10 cellular contexts compared by ENCODE assay signal in the genomic region with DNA sequence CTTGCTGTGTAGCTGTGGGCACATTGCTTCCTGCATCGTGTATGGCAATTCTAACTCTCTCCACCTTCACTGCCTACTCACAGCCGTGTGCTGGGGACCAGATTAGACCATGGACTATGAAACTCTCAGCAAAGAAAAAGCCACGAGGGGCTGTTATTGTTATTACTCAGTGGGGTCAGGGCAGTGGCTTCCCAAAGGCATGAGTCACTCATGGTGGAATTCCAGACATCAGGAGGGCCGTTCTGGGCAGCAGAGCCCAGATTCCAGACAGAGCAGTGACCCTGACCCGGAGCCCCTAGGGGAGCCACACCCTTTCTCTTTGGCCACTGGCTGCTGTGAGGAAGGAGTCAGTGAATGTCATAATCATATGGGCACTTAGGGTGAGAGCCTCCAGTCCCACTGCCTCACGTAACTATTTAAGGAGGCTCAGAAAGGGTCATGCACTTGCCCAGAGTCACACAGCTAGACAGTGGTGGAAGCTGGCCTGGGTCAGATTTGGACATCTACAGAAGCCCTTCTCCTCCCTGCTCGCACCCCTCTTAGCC. TPM values are rescaled to one million over a fixed set of nuclear protein-coding genes. Genes with fewer than 3 reads are reported as not detected.
DNase-seq lines count a peak whose midpoint lies in the region; ATAC-seq, FAIRE-seq and TF ChIP-seq lines count a peak whose summit lies in the region.
"Had no signal": no experiment of that assay in that cellular context is flagged by ENCODE, and none has a peak within 500 bp of the region (broad histone marks: within the 10 kb centered on the region; RNA-seq: fewer than 3 reads in every experiment).

No MANE protein-coding gene starts in this region.

- TF ChIP-seq EP300 in HepG2 (IDR thresholded peaks at IDR 0.05; ENCODE audit: low read depth in 2 of 2, low read length in 2 of 2) = peak; percentile 49 to 73; a peak in 3 of 4 replicates
- peak; percentile 59; the same call in 1 of the 2 replicates for TF ChIP-seq EP300 in HepG2 (CRISPR knock-in tag; IDR thresholded peaks at IDR 0.05; ENCODE audit: borderline replicate concordance)

- FAIRE-seq in HepG2 (lab: Jason Lieb, UNC) = peak; percentile 66

- DNase-seq in LoVo (ENCODE audit: low spot score) (peak; percentile 83), dermis blood vessel endothelial cell (peak; percentile 96), HepG2 (ENCODE audit: low spot score) (peak; percentile 97), uterus (peak; percentile 77 to 84), type B pancreatic cell (ENCODE audit: extremely low spot score, unreplicated experiment) (no peak), NOMO-1 treated with DMSO at 0.1 percent for 48 hours (lab: John Stamatoyannopoulos, UW; ENCODE audit: unreplicated experiment) (no peak)
- DNase-seq: activated T-cell treated with anti-CD3 and anti-CD28 coated beads for 4 hours, naive B cell, NCI-H1105 treated with DMSO at 0.1 percent for 48 hours had no signal

- POLR2A ChIA-PET in HepG2 (lab: Yijun Ruan, JAX) = no interaction called here

- H3K36me3 ChIP-seq in HepG2 (replicated peaks in 1 of 2; ENCODE audit: control insufficient read depth in 1 of 2, insufficient read depth in 2 of 2, low read length in 2 of 2) (no peaks in the 10 kb centered on the region), uterus (no peaks in the 10 kb centered on the region)

- intact Hi-C loops in HepG2 (cut with micrococcal nuclease; ENCODE audit: unreplicated experiment) = no loop called here
- intact Hi-C loops in uterus (cut with DNase I; ENCODE audit: low total_unique reads) = no loop called here

- BruUV-seq in HepG2 (replicated peaks; lab: Mats Ljungman, UMichigan) = no TSS peak

- peak; percentile 8; the same call in 1 of the 2 replicates for TF ChIP-seq RAD21 in HepG2 (CRISPR knock-in tag; IDR thresholded peaks at IDR 0.05)

- H3K27me3 Mint-ChIP-seq in type B pancreatic cell = no peaks in the 10 kb centered on the region
- H3K27me3 Mint-ChIP-seq: naive B cell had no signal

- H3K27ac Mint-ChIP-seq in type B pancreatic cell = no peak overlapping the region
- H3K27ac Mint-ChIP-seq: naive B cell had no signal

- no peak overlapping the region for H2AFZ ChIP-seq in HepG2 (ENCODE audit: low read length)

- H3K27ac ChIP-seq in HepG2 (ENCODE audit: extremely low read length, insufficient read depth, low read length) = no peak overlapping the region
- peak overlapping the region; percentile 65 to 81 for H3K27ac ChIP-seq in uterus

- no peaks in the 10 kb centered on the region for H4K20me1 ChIP-seq in HepG2 (ENCODE audit: insufficient read depth, low read length)

- TF ChIP-seq POLR2A in HepG2 (IDR thresholded peaks at IDR 0.05; ENCODE audit: insufficient read depth in 1 of 2, low read depth in 2 of 2, low read length in 2 of 2) = no peak
- peak in 1 of 2 donors; percentile 5 for TF ChIP-seq POLR2A in uterus (IDR thresholded peaks at IDR 0.05)

- peaks cover 4% of the 10 kb centered on the region for H3K9me3 Mint-ChIP-seq in type B pancreatic cell

- TF ChIP-seq CTCF in HepG2 (CRISPR knock-in tag; IDR thresholded peaks at IDR 0.05) (no peak), uterus (IDR thresholded peaks at IDR 0.05) (no peak), type B pancreatic cell (conservative IDR thresholded peaks at IDR 0.05) (no peak)

- WGBS in HepG2 (ENCODE audit: low lambda C conversion rate) = 7% methylated on average over 7 of the region's 7 CpGs

- ATAC-seq in HepG2 (peak; percentile 95), GM18868 (IDR thresholded peaks at IDR 0.05; ENCODE audit: unreplicated experiment) (no peak)

- H3K4me3 ChIP-seq in HepG2 (replicated peaks in 1 of 3; ENCODE audit: insufficient read depth in 1 of 3, low read depth in 2 of 3, low read length in 3 of 3) (no peak overlapping the region), uterus (no peak overlapping the region)

- H3K27me3 ChIP-seq in HepG2 (ENCODE audit: control insufficient read depth in 1 of 2, insufficient read depth in 2 of 2, low read length in 2 of 2) = no peaks in the 10 kb centered on the region
- H3K27me3 ChIP-seq in uterus = no peaks in the 10 kb centered on the region

- H3K4me1 Mint-ChIP-seq in type B pancreatic cell (ENCODE audit: unreplicated experiment) = no peaks in the 10 kb centered on the region
- H3K4me1 Mint-ChIP-seq: naive B cell had no signal

- peaks cover 18% of the 10 kb centered on the region for H3K4me1 ChIP-seq in HepG2 (ENCODE audit: insufficient read depth, low read length)
- H3K4me1 ChIP-seq in uterus = peaks cover 0 to 8% of the 10 kb centered on the region in 2 donors

- H3K79me2 ChIP-seq in HepG2 (ENCODE audit: insufficient read depth, low read length) = no peaks in the 10 kb centered on the region

- CTCF ChIA-PET in HepG2 (lab: Yijun Ruan, JAX; ENCODE audit: low intra/inter-chr PET ratio, low total read pairs) = no interaction called here

- in situ Hi-C loops in HepG2 (cut with HindIII; ENCODE audit: extremely low pct_ligation_motif_present, low pct_unique_long_range_greater_than_20kb) = no loop called here

- no peaks in the 10 kb centered on the region for H3K36me3 Mint-ChIP-seq in type B pancreatic cell
- H3K36me3 Mint-ChIP-seq: naive B cell had no signal

- H3K9me3 ChIP-seq in HepG2 (ENCODE audit: low read length) = no peaks in the 10 kb centered on the region
- H3K9me3 ChIP-seq in uterus = no peaks in the 10 kb centered on the region

- peak overlapping the region; percentile 26 for H3K4me2 ChIP-seq in HepG2 (ENCODE audit: low read depth, low read length)

- no peak overlapping the region for H3K4me3 Mint-ChIP-seq in type B pancreatic cell
- H3K4me3 Mint-ChIP-seq: naive B cell had no signal

- no peak overlapping the region for H3K9ac ChIP-seq in HepG2 (ENCODE audit: insufficient read depth, low read depth, low read length)

RNA-seq across cellular contexts. Expression of a gene that starts 22.2 kb away (rescaled TPM):
- total RNA-seq in dermis blood vessel endothelial cell (not detected in 2 replicates), HepG2 (2016; rRNA removed; fragmentation: Illumina TruSeq; extraction: Trizol) (not detected in 2 replicates), uterus (10 to 100 TPM in 3 of 4 donors, not detected in 1; 19.4 to 47.9 (median 29.7) TPM), type B pancreatic cell (ENCODE audit: low replicate concordance) (not detected in 2 replicates)
- total RNA-seq in HepG2 (2016; cell fraction: cytosol; rRNA removed; fragmentation: Illumina TruSeq; extraction: Trizol; ENCODE audit: low read depth) = not detected in 2 replicates
- total RNA-seq in HepG2 (2016; cell fraction: insoluble cytoplasmic fraction; rRNA removed; fragmentation: Illumina TruSeq; extraction: Trizol) = not detected in 2 replicates
- not detected in 2 replicates for total RNA-seq in HepG2 (2016; cell fraction: membrane; rRNA removed; fragmentation: Illumina TruSeq; extraction: Trizol)
- not detected in 2 replicates for total RNA-seq in HepG2 (2016; cell fraction: nucleus; rRNA removed; fragmentation: Illumina TruSeq; extraction: Trizol)
- polyA plus RNA-seq in HepG2 (2011; rRNA removed) = 0.12 and 0.17 TPM in 2 replicates
- polyA plus RNA-seq in HepG2 (2011; cell fraction: cytosol; rRNA removed) = 0.12 and 0.31 TPM in 2 replicates
- 0.12 and 0.23 TPM in 2 replicates for polyA plus RNA-seq in HepG2 (2011; cell fraction: nucleus; rRNA removed)
- not detected in 2 replicates for polyA plus RNA-seq in HepG2 (2012)
- polyA plus RNA-seq in HepG2 (2016; cell fraction: cytosol; fragmentation: Illumina TruSeq; extraction: Trizol; ENCODE audit: low read depth) = not detected in 2 replicates
- not detected in 2 replicates for polyA plus RNA-seq in HepG2 (2016; cell fraction: insoluble cytoplasmic fraction; fragmentation: Illumina TruSeq; extraction: Trizol; ENCODE audit: low read depth)
- polyA plus RNA-seq in HepG2 (2016; cell fraction: membrane; fragmentation: Illumina TruSeq; extraction: Trizol; ENCODE audit: low read depth) = not detected in 2 replicates
- polyA plus RNA-seq in HepG2 (2016; cell fraction: nucleus; fragmentation: Illumina TruSeq; extraction: Trizol; ENCODE audit: insufficient read depth, low read depth) = not detected in 2 replicates
- polyA minus RNA-seq in HepG2 (2011; rRNA and poly(A)+ RNA removed; ENCODE audit: low replicate concordance) = 0.08 and 46.2 TPM in 2 replicates
- polyA minus RNA-seq in HepG2 (2011; cell fraction: cytosol; rRNA and poly(A)+ RNA removed) = 1.5 and 3.3 TPM in 2 replicates
- 1.1 and 1.7 TPM in 2 replicates for polyA minus RNA-seq in HepG2 (2011; cell fraction: nucleus; rRNA and poly(A)+ RNA removed)

RNA-seq across cellular contexts. Expression of a gene that starts 41.5 kb away (rescaled TPM):
- total RNA-seq in dermis blood vessel endothelial cell (15.3 and 19.1 TPM in 2 replicates), HepG2 (2016; rRNA removed; fragmentation: Illumina TruSeq; extraction: Trizol) (2.5 and 2.7 TPM in 2 replicates), uterus (10 to 100 TPM in 1 of 4 donors, 1 to 10 TPM in 2, under 1 TPM in 1; 0.59 to 11.0 (median 4.8) TPM), type B pancreatic cell (ENCODE audit: low replicate concordance) (7.5 and 15.1 TPM in 2 replicates)
- total RNA-seq in HepG2 (2016; cell fraction: cytosol; rRNA removed; fragmentation: Illumina TruSeq; extraction: Trizol; ENCODE audit: low read depth) = 1.3 and 2.8 TPM in 2 replicates
- total RNA-seq in HepG2 (2016; cell fraction: insoluble cytoplasmic fraction; rRNA removed; fragmentation: Illumina TruSeq; extraction: Trizol) = 2.0 and 2.9 TPM in 2 replicates
- 1.9 and 2.5 TPM in 2 replicates for total RNA-seq in HepG2 (2016; cell fraction: membrane; rRNA removed; fragmentation: Illumina TruSeq; extraction: Trizol)
- 1.4 and 1.6 TPM in 2 replicates for total RNA-seq in HepG2 (2016; cell fraction: nucleus; rRNA removed; fragmentation: Illumina TruSeq; extraction: Trizol)
- 9.8 and 11.3 TPM in 2 replicates for polyA plus RNA-seq in HepG2 (2011; rRNA removed)
- polyA plus RNA-seq in HepG2 (2011; cell fraction: cytosol; rRNA removed) = 9.6 and 12.4 TPM in 2 replicates
- polyA plus RNA-seq in HepG2 (2011; cell fraction: nucleus; rRNA removed) = 13.3 and 16.8 TPM in 2 replicates
- polyA plus RNA-seq in HepG2 (2012) = 5.1 and 6.0 TPM in 2 replicates
- 2.7 and 3.0 TPM in 2 replicates for polyA plus RNA-seq in HepG2 (2016; cell fraction: cytosol; fragmentation: Illumina TruSeq; extraction: Trizol; ENCODE audit: low read depth)
- polyA plus RNA-seq in HepG2 (2016; cell fraction: insoluble cytoplasmic fraction; fragmentation: Illumina TruSeq; extraction: Trizol; ENCODE audit: low read depth) = 4.0 and 4.3 TPM in 2 replicates
- polyA plus RNA-seq in HepG2 (2016; cell fraction: membrane; fragmentation: Illumina TruSeq; extraction: Trizol; ENCODE audit: low read depth) = 3.2 TPM in 2 replicates
- polyA plus RNA-seq in HepG2 (2016; cell fraction: nucleus; fragmentation: Illumina TruSeq; extraction: Trizol; ENCODE audit: insufficient read depth, low read depth) = 4.3 and 4.8 TPM in 2 replicates
- 7.0 and 23.8 TPM in 2 replicates for polyA minus RNA-seq in HepG2 (2011; rRNA and poly(A)+ RNA removed; ENCODE audit: low replicate concordance)
- 2.5 and 2.9 TPM in 2 replicates for polyA minus RNA-seq in HepG2 (2011; cell fraction: cytosol; rRNA and poly(A)+ RNA removed)
- polyA minus RNA-seq in HepG2 (2011; cell fraction: nucleus; rRNA and poly(A)+ RNA removed) = 2.5 and 2.8 TPM in 2 replicates

RNA-seq across cellular contexts. Expression of a gene that starts 52.7 kb away (rescaled TPM):
- total RNA-seq in dermis blood vessel endothelial cell (0.05 and 0.17 TPM in 2 replicates), HepG2 (2016; rRNA removed; fragmentation: Illumina TruSeq; extraction: Trizol) (not detected in 2 replicates), uterus (1 to 10 TPM in 3 of 4 donors, under 1 TPM in 1; 0.26 to 4.4 (median 2.0) TPM), type B pancreatic cell (ENCODE audit: low replicate concordance) (0.31 and 0.36 TPM in 2 replicates)
- total RNA-seq in HepG2 (2016; cell fraction: cytosol; rRNA removed; fragmentation: Illumina TruSeq; extraction: Trizol; ENCODE audit: low read depth) = not detected in 2 replicates
- not detected in 2 replicates for total RNA-seq in HepG2 (2016; cell fraction: insoluble cytoplasmic fraction; rRNA removed; fragmentation: Illumina TruSeq; extraction: Trizol)
- total RNA-seq in HepG2 (2016; cell fraction: membrane; rRNA removed; fragmentation: Illumina TruSeq; extraction: Trizol) = not detected in 2 replicates
- total RNA-seq in HepG2 (2016; cell fraction: nucleus; rRNA removed; fragmentation: Illumina TruSeq; extraction: Trizol) = not detected in 2 replicates
- polyA plus RNA-seq in HepG2 (2011; rRNA removed) = 0.03 TPM in 1 of 2 replicates, not detected in the other
- polyA plus RNA-seq in HepG2 (2011; cell fraction: cytosol; rRNA removed) = not detected in 2 replicates
- not detected in 2 replicates for polyA plus RNA-seq in HepG2 (2011; cell fraction: nucleus; rRNA removed)
- polyA plus RNA-seq in HepG2 (2012) = not detected in 2 replicates
- polyA plus RNA-seq in HepG2 (2016; cell fraction: cytosol; fragmentation: Illumina TruSeq; extraction: Trizol; ENCODE audit: low read depth) = not detected in 2 replicates
- polyA plus RNA-seq in HepG2 (2016; cell fraction: insoluble cytoplasmic fraction; fragmentation: Illumina TruSeq; extraction: Trizol; ENCODE audit: low read depth) = not detected in 2 replicates
- not detected in 2 replicates for polyA plus RNA-seq in HepG2 (2016; cell fraction: membrane; fragmentation: Illumina TruSeq; extraction: Trizol; ENCODE audit: low read depth)
- not detected in 2 replicates for polyA plus RNA-seq in HepG2 (2016; cell fraction: nucleus; fragmentation: Illumina TruSeq; extraction: Trizol; ENCODE audit: insufficient read depth, low read depth)
- 26.5 TPM in 1 of 2 replicates, not detected in the other for polyA minus RNA-seq in HepG2 (2011; rRNA and poly(A)+ RNA removed; ENCODE audit: low replicate concordance)
- polyA minus RNA-seq in HepG2 (2011; cell fraction: cytosol; rRNA and poly(A)+ RNA removed) = 0.20 and 0.35 TPM in 2 replicates
- 0.39 TPM in 1 of 2 replicates, not detected in the other for polyA minus RNA-seq in HepG2 (2011; cell fraction: nucleus; rRNA and poly(A)+ RNA removed)

Comparison
In these comparisons a context has a peak if more than half of its experiments do, and no peak if none do; other contexts are left out.
1. DNase-seq: peak in LoVo (single experiment), dermis blood vessel endothelial cell (single experiment), HepG2 (single experiment) and uterus (2 of 2); none in type B pancreatic cell (single experiment) and NOMO-1 treated with DMSO at 0.1 percent for 48 hours (single experiment).